ENCODE assay signal across 8 cellular contexts in the genomic region with DNA sequence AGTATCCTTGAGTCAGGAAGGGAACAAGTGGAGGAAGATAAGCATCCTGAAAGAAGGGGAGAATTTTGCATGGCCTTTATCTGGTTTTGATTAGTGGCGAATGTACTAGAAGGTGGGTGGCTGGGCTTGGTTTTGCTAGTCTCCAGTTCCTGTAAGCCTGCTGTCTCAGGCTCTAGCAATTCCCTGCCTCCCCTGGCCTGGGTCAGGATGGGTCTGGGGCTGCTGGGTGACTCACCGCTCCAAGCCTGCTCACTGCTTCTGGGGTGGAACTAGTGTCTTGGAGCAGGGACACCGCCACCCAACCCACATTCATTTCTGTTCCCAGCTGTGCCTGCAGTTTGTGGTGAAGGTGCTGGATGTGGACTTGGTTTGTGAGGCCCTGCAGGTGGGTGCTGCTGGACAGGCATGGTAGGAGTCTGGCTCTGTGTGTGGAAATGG. TPM values are rescaled to one million over a fixed set of nuclear protein-coding genes. Genes with fewer than 3 reads are reported as not detected.
DNase-seq lines count a peak whose midpoint lies in the region; ATAC-seq and TF ChIP-seq lines count a peak whose summit lies in the region.

No MANE protein-coding gene starts in this region.

- peaks cover 19 to 59% of the 10 kb centered on the region in 2 experiments for H3K79me1 ChIP-seq in IMR-90 (ENCODE audit: low read depth in 1 of 2, low read length in 2 of 2)

- intact Hi-C loops in IMR-90 (cut with micrococcal nuclease), result no loop called here

- peak; percentile 20; the same call in 1 of the 2 replicates for TF ChIP-seq RAD21 in IMR-90 (IDR thresholded peaks at IDR 0.05; ENCODE audit: low read length)

- no peak overlapping the region; the same call in 1 of the 2 replicates for H4K5ac ChIP-seq in IMR-90 (ENCODE audit: low read depth, low read length)

- BruUV-seq in IMR-90 (replicated peaks; lab: Mats Ljungman, UMichigan), result no TSS peak

- dilution Hi-C loops in IMR-90 (cut with HindIII; ENCODE audit: low sequenced_read_pairs, unreplicated experiment), result no loop called here

- peak overlapping the region; percentile 91 for H2BK120ac ChIP-seq in IMR-90 (ENCODE audit: low read depth, low read length)

- H3K4ac ChIP-seq in IMR-90 (ENCODE audit: low read depth, low read length), result peak overlapping the region; percentile 96

- H2AK9ac ChIP-seq in IMR-90 (replicated peaks; ENCODE audit: low read depth, low read length, poor library complexity), result peak overlapping the region; percentile 88

- H3K56ac ChIP-seq in IMR-90 (ENCODE audit: extremely low read depth, insufficient read depth, low read length), result 0 out of 2 replicates have a peak overlapping the region, but pooled peaks have one; percentile 66

- H3K27me3 ChIP-seq in ACC112 (ENCODE audit: insufficient read depth, low read length) (no peaks in the 10 kb centered on the region), IMR-90 (ENCODE audit: control insufficient read depth, insufficient read depth, low read length) (no peaks in the 10 kb centered on the region)

- peak overlapping the region; percentile 93 for H3K14ac ChIP-seq in IMR-90 (replicated peaks; ENCODE audit: low read depth, low read length)

- H4K8ac ChIP-seq in IMR-90 (ENCODE audit: low read depth in 2 of 2, low read length in 2 of 2), result peak overlapping the region; percentile 71 to 82; a peak in 2 of 4 replicates

- H3K9ac ChIP-seq in IMR-90 (ENCODE audit: low read depth, low read length), result peak overlapping the region; percentile 28; the same call in 1 of the 2 replicates

- TF ChIP-seq CTCF in IMR-90 (conservative IDR thresholded peaks at IDR 0.05; ENCODE audit: low read depth, low read length) (no peak), coronary artery (IDR thresholded peaks at IDR 0.05) (no peak)

- H3K27ac ChIP-seq in ACC112 (ENCODE audit: low read depth, low read length), result peak overlapping the region; percentile 99
- peak overlapping the region; percentile 69 for H3K27ac ChIP-seq in IMR-90 (ENCODE audit: insufficient read depth, low read length)
- H3K27ac ChIP-seq in coronary artery, result peak overlapping the region; percentile 100

- POLR2A ChIA-PET in IMR-90 (lab: Charles Lee; ENCODE audit: unreplicated experiment), result no interaction called here

- H3K23ac ChIP-seq in IMR-90 (ENCODE audit: low read depth, low read length), result peak overlapping the region; percentile 76; the same call in 1 of the 2 replicates

- H2BK15ac ChIP-seq in IMR-90 (ENCODE audit: low read depth, low read length), result peak overlapping the region; percentile 4; the same call in 1 of the 3 replicates

- H3K79me2 ChIP-seq in ACC112 (ENCODE audit: control insufficient read depth, insufficient read depth, low read length, unreplicated experiment), result peaks cover 29% of the 10 kb centered on the region

- H3K4me3 ChIP-seq in ACC112 (ENCODE audit: low read depth, low read length), result peak overlapping the region; percentile 57
- H3K4me3 ChIP-seq in IMR-90 (ENCODE audit: insufficient read depth, low read depth, low read length), result no peak overlapping the region
- no peak overlapping the region for H3K4me3 ChIP-seq in coronary artery

- peak overlapping the region; percentile 78 for H2BK5ac ChIP-seq in IMR-90 (ENCODE audit: low read depth, low read length, poor library complexity, severe bottlenecking)

- in situ Hi-C loops in IMR-90 (cut with MboI; ENCODE audit: low sequenced_read_pairs), result no loop called here

- peak overlapping the region; percentile 86 for H2AK5ac ChIP-seq in IMR-90 (ENCODE audit: low read depth, low read length)

- H4K20me1 ChIP-seq in IMR-90 (ENCODE audit: insufficient read depth, low read length), result peaks cover 7% of the 10 kb centered on the region; the same call in 1 of the 2 replicates

- H3K9me1 ChIP-seq in IMR-90 (ENCODE audit: insufficient read depth, low read length), result peaks cover 31% of the 10 kb centered on the region

- H3K36me3 ChIP-seq in ACC112 (ENCODE audit: insufficient read depth, low read length), result peaks cover 12% of the 10 kb centered on the region; the same call in 1 of the 2 replicates
- H3K36me3 ChIP-seq in IMR-90 (ENCODE audit: control insufficient read depth, insufficient read depth, low read length), result peaks cover 3% of the 10 kb centered on the region

- ATAC-seq in IMR-90 (ENCODE audit: low read depth), result peak; percentile 5

- CTCF ChIA-PET in IMR-90 (lab: Yijun Ruan, JAX), result no interaction called here

- H3K4me2 ChIP-seq in IMR-90 (ENCODE audit: low read depth, low read length), result peak overlapping the region; percentile 32

- WGBS in IMR-90 (ENCODE audit: extremely low coverage in 2 of 2, insufficient read length in 1 of 2), 2 experiments, result no CpG with 5 or more reads among the region's 3 CpGs

- no peaks in the 10 kb centered on the region for H3K9me3 ChIP-seq in IMR-90 (ENCODE audit: control insufficient read depth, insufficient read depth, low read length)

- H3K4me1 ChIP-seq in ACC112 (ENCODE audit: control insufficient read depth, insufficient read depth, low read length, unreplicated experiment) (peaks cover 61% of the 10 kb centered on the region), IMR-90 (ENCODE audit: control insufficient read depth, insufficient read depth, low read length) (peaks cover 56% of the 10 kb centered on the region)

- H2AFZ ChIP-seq in ACC112 (ENCODE audit: low read length, unreplicated experiment), result no peak overlapping the region
- H2AFZ ChIP-seq in IMR-90 (replicated peaks; ENCODE audit: low read length, poor library complexity), result peak overlapping the region; percentile 58

- no peak for TF ChIP-seq POLR2A in IMR-90 (IDR thresholded peaks at IDR 0.05; ENCODE audit: low read depth, low read length)

- DNase-seq in IMR-90 (peak; percentile 91), coronary artery (ENCODE audit: low spot score) (peak; percentile 79), myocyte (ENCODE audit: low read depth) (peak; percentile 56), SHP77 (lab: John Stamatoyannopoulos, UW) (no peak), OCI-M2 (lab: John Stamatoyannopoulos, UW; ENCODE audit: unreplicated experiment) (no peak), NCI-H345 (lab: John Stamatoyannopoulos, UW) (no peak), putamen (ENCODE audit: low spot score) (no peak)

- peak overlapping the region; percentile 85; the same call in 1 of the 2 replicates for H2BK20ac ChIP-seq in IMR-90 (ENCODE audit: low read depth, low read length)

- peak overlapping the region; percentile 25; the same call in 1 of the 2 replicates for H3K18ac ChIP-seq in IMR-90 (ENCODE audit: low read depth, low read length)

- peak overlapping the region; percentile 77 for H4K91ac ChIP-seq in IMR-90 (ENCODE audit: insufficient read depth, low read depth, low read length)

TF ChIP-seq in IMR-90, 13 proteins besides CTCF, POLR2A, EP300 and RAD21:
- peak; percentile 38 for TF ChIP-seq RCOR1 (IDR thresholded peaks at IDR 0.05; ENCODE audit: insufficient replicate concordance, low read length)
- TF ChIP-seq MAZ (IDR thresholded peaks at IDR 0.05; ENCODE audit: borderline replicate concordance, low read depth, low read length), result peak; percentile 54; the same call in 1 of the 2 replicates
- TF ChIP-seq MXI1 (IDR thresholded peaks at IDR 0.05; ENCODE audit: borderline replicate concordance, low read depth, low read length), result no peak
- TF ChIP-seq FOS (IDR thresholded peaks at IDR 0.05; ENCODE audit: low read depth, low read length), result peak; percentile 69

RNA-seq across cellular contexts. Expression of gene BTBD19, which starts 3.4 kb away (rescaled TPM):
- total RNA-seq in IMR-90 (2012; rRNA removed) (0.56 and 0.90 TPM in 2 replicates), myocyte (5.4 and 20.8 TPM in 2 replicates)
- polyA plus RNA-seq in IMR-90 (2012; rRNA removed), result 16.0 and 17.2 TPM in 2 replicates
- polyA plus RNA-seq in IMR-90 (2012; cell fraction: cytosol; rRNA removed), result 10.6 and 11.1 TPM in 2 replicates
- 141 and 200 TPM in 2 replicates for polyA plus RNA-seq in IMR-90 (2012; cell fraction: nucleus; rRNA removed; ENCODE audit: low replicate concordance)
- polyA plus RNA-seq in myocyte (2012), result 36.4 TPM

RNA-seq across cellular contexts. Expression of gene DYNLT4, which starts 4.6 kb away (rescaled TPM):
- total RNA-seq in IMR-90 (2012; rRNA removed) (0.56 TPM in 1 of 2 replicates, not detected in the other), myocyte (not detected in 2 replicates)
- polyA plus RNA-seq in IMR-90 (2012; rRNA removed), result not detected in 2 replicates
- polyA plus RNA-seq in IMR-90 (2012; cell fraction: cytosol; rRNA removed), result 0.08 and 0.25 TPM in 2 replicates
- polyA plus RNA-seq in IMR-90 (2012; cell fraction: nucleus; rRNA removed; ENCODE audit: low replicate concordance), result 0.34 TPM in 1 of 2 replicates, not detected in the other
- 3.0 TPM for polyA plus RNA-seq in myocyte (2012)

RNA-seq across cellular contexts. Expression of gene PLK3, which starts 11.6 kb away (rescaled TPM):
- total RNA-seq in IMR-90 (2012; rRNA removed) (15.3 and 15.8 TPM in 2 replicates), myocyte (40.0 and 72.5 TPM in 2 replicates)
- 51.6 and 52.5 TPM in 2 replicates for polyA plus RNA-seq in IMR-90 (2012; rRNA removed)
- polyA plus RNA-seq in IMR-90 (2012; cell fraction: cytosol; rRNA removed), result 45.2 and 47.2 TPM in 2 replicates
- 238 and 324 TPM in 2 replicates for polyA plus RNA-seq in IMR-90 (2012; cell fraction: nucleus; rRNA removed; ENCODE audit: low replicate concordance)
- 50.9 TPM for polyA plus RNA-seq in myocyte (2012)

RNA-seq across cellular contexts. Expression of gene BEST4, which starts 23.8 kb away (rescaled TPM):
- total RNA-seq in IMR-90 (2012; rRNA removed), result not detected in 2 replicates
- 0.07 and 0.16 TPM in 2 replicates for polyA plus RNA-seq in IMR-90 (2012; rRNA removed)
- 0.06 and 0.12 TPM in 2 replicates for polyA plus RNA-seq in IMR-90 (2012; cell fraction: cytosol; rRNA removed)
- polyA plus RNA-seq in IMR-90 (2012; cell fraction: nucleus; rRNA removed; ENCODE audit: low replicate concordance), result 1.0 and 1.8 TPM in 2 replicates
- total RNA-seq in myocyte, result 0.59 TPM in 1 of 2 replicates, not detected in the other
- polyA plus RNA-seq in myocyte (2012), result 0.68 TPM

RNA-seq across cellular contexts. Expression of gene PTCH2, which starts 31.3 kb away (rescaled TPM):
- total RNA-seq in IMR-90 (2012; rRNA removed) (under 0.01 TPM in 2 replicates), myocyte (0.05 and 0.51 TPM in 2 replicates)
- 0.56 and 0.66 TPM in 2 replicates for polyA plus RNA-seq in IMR-90 (2012; rRNA removed)
- polyA plus RNA-seq in IMR-90 (2012; cell fraction: cytosol; rRNA removed), result 0.36 and 0.60 TPM in 2 replicates
- polyA plus RNA-seq in IMR-90 (2012; cell fraction: nucleus; rRNA removed; ENCODE audit: low replicate concordance), result 4.1 and 8.2 TPM in 2 replicates
- 0.69 TPM for polyA plus RNA-seq in myocyte (2012)

Comparison
In these comparisons a context has a peak if more than half of its experiments do, and no peak if none do; other contexts are left out.
1. DNase-seq: peak in IMR-90 (single experiment), coronary artery (single experiment) and myocyte (single experiment); none in SHP77 (0 of 2), OCI-M2 (single experiment), NCI-H345 (single experiment) and putamen (single experiment).
2. Peak in every context shown above with its lines, with median percentiles within 50 percentile points of each other: H3K27ac ChIP-seq.